Comparison of ENCODE assay signal across 1 cellular context in the genomic region with DNA sequence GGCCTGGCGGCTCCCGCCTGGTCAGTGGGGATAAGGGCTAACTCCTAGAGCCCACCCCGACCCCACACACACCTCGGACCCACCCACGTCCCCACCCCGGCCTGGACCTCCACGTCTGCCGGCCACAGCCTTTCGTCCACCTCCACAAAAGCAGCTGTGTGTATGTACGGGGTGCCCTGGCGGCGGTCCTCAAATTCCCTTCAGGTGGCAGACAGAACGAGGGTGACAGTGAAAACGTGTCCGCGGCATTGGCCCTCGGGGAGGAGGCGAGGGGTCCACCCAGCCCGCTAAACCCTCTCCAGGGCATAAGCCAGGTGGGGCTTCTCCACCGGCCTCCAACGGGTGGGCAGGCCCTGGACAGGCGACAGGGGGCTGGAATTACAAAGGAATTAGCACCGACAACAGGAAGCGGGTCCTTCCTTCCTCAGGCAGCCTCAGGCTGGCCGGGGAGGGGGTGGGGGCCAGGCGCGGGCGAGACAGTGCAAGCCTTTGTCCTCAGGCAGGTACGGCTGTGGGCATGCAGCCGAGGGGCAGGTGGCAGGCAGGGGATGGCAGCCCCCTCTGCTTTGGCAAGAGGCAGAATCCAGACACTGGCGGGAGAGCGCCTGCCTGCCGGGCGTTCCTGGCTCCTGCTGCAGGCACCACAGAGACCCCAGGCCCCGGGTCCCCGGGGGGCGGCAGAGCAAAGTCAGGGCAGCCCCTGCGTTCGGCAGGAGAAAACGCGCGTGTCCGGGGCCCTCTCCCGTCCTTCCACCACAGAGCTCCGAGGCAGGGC.
TF ChIP-seq lines count a peak whose summit lies in the region.

No MANE protein-coding gene starts in this region.

TF ChIP-seq in WTC11, 78 proteins besides CTCF, POLR2A, EP300 and RAD21 (continued from another document and continues in another):
- no peak for TF ChIP-seq ZNF138 (CRISPR knock-in tag; conservative IDR thresholded peaks at IDR 0.05)
- no peak for TF ChIP-seq NFYB (CRISPR knock-in tag; conservative IDR thresholded peaks at IDR 0.05; ENCODE audit: low read depth)
- TF ChIP-seq FOXP1 (CRISPR knock-in tag; IDR thresholded peaks at IDR 0.05; ENCODE audit: borderline replicate concordance), result no peak; the same call in 1 of the 2 replicates
- no peak for TF ChIP-seq ZNF423 (CRISPR knock-in tag; IDR thresholded peaks at IDR 0.05)
- no peak; the same call in 1 of the 2 replicates for TF ChIP-seq ZNF219 (CRISPR knock-in tag; IDR thresholded peaks at IDR 0.05; ENCODE audit: borderline replicate concordance)
- no peak for TF ChIP-seq EMX1 (CRISPR knock-in tag; IDR thresholded peaks at IDR 0.05)
- TF ChIP-seq, protein P1, sequence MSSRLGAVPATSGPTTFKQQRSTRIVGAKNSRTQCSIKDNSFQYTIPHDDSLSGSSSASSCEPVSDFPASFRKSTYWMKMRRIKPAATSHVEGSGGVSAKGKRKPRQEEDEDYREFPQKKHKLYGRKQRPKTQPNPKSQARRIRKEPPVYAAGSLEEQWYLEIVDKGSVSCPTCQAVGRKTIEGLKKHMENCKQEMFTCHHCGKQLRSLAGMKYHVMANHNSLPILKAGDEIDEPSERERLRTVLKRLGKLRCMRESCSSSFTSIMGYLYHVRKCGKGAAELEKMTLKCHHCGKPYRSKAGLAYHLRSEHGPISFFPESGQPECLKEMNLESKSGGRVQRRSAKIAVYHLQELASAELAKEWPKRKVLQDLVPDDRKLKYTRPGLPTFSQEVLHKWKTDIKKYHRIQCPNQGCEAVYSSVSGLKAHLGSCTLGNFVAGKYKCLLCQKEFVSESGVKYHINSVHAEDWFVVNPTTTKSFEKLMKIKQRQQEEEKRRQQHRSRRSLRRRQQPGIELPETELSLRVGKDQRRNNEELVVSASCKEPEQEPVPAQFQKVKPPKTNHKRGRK (CRISPR knock-in tag; IDR thresholded peaks at IDR 0.05; ENCODE audit: borderline replicate concordance), result no peak
- TF ChIP-seq, protein P2, sequence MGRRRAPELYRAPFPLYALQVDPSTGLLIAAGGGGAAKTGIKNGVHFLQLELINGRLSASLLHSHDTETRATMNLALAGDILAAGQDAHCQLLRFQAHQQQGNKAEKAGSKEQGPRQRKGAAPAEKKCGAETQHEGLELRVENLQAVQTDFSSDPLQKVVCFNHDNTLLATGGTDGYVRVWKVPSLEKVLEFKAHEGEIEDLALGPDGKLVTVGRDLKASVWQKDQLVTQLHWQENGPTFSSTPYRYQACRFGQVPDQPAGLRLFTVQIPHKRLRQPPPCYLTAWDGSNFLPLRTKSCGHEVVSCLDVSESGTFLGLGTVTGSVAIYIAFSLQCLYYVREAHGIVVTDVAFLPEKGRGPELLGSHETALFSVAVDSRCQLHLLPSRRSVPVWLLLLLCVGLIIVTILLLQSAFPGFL (CRISPR knock-in tag; IDR thresholded peaks at IDR 0.05; ENCODE audit: borderline replicate concordance), result no peak
- TF ChIP-seq CBFB (CRISPR knock-in tag; IDR thresholded peaks at IDR 0.05; ENCODE audit: low read depth), result no peak
- no peak for TF ChIP-seq SMAD3 (CRISPR knock-in tag; IDR thresholded peaks at IDR 0.05; ENCODE audit: borderline replicate concordance)
- TF ChIP-seq, protein P3, sequence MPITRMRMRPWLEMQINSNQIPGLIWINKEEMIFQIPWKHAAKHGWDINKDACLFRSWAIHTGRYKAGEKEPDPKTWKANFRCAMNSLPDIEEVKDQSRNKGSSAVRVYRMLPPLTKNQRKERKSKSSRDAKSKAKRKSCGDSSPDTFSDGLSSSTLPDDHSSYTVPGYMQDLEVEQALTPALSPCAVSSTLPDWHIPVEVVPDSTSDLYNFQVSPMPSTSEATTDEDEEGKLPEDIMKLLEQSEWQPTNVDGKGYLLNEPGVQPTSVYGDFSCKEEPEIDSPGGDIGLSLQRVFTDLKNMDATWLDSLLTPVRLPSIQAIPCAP (CRISPR knock-in tag; IDR thresholded peaks at IDR 0.05), result no peak
- TF ChIP-seq ZNF416 (CRISPR knock-in tag; IDR thresholded peaks at IDR 0.05), result no peak
- TF ChIP-seq ZNF396 (CRISPR knock-in tag; IDR thresholded peaks at IDR 0.05; ENCODE audit: borderline replicate concordance), result no peak
- no peak for TF ChIP-seq MXD4 (CRISPR knock-in tag; IDR thresholded peaks at IDR 0.05; ENCODE audit: borderline replicate concordance)
- no peak for TF ChIP-seq NR1H2 (CRISPR knock-in tag; IDR thresholded peaks at IDR 0.05)
- no peak for TF ChIP-seq CREM (CRISPR knock-in tag; IDR thresholded peaks at IDR 0.05)
- TF ChIP-seq ZNF121 (CRISPR knock-in tag; IDR thresholded peaks at IDR 0.05), result no peak
- no peak for TF ChIP-seq JUN (CRISPR knock-in tag; IDR thresholded peaks at IDR 0.05)
- TF ChIP-seq, protein P4, sequence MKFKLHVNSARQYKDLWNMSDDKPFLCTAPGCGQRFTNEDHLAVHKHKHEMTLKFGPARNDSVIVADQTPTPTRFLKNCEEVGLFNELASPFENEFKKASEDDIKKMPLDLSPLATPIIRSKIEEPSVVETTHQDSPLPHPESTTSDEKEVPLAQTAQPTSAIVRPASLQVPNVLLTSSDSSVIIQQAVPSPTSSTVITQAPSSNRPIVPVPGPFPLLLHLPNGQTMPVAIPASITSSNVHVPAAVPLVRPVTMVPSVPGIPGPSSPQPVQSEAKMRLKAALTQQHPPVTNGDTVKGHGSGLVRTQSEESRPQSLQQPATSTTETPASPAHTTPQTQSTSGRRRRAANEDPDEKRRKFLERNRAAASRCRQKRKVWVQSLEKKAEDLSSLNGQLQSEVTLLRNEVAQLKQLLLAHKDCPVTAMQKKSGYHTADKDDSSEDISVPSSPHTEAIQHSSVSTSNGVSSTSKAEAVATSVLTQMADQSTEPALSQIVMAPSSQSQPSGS (CRISPR knock-in tag; IDR thresholded peaks at IDR 0.05; ENCODE audit: borderline replicate concordance, low read depth), result no peak
- TF ChIP-seq NR3C1 (CRISPR knock-in tag; conservative IDR thresholded peaks at IDR 0.05; ENCODE audit: low read depth), result 0 out of 2 replicates have a peak, but pooled peaks have one; percentile 19
- no peak for TF ChIP-seq IRF2 (CRISPR knock-in tag; IDR thresholded peaks at IDR 0.05; ENCODE audit: borderline replicate concordance, low read depth)
- TF ChIP-seq, protein P5, sequence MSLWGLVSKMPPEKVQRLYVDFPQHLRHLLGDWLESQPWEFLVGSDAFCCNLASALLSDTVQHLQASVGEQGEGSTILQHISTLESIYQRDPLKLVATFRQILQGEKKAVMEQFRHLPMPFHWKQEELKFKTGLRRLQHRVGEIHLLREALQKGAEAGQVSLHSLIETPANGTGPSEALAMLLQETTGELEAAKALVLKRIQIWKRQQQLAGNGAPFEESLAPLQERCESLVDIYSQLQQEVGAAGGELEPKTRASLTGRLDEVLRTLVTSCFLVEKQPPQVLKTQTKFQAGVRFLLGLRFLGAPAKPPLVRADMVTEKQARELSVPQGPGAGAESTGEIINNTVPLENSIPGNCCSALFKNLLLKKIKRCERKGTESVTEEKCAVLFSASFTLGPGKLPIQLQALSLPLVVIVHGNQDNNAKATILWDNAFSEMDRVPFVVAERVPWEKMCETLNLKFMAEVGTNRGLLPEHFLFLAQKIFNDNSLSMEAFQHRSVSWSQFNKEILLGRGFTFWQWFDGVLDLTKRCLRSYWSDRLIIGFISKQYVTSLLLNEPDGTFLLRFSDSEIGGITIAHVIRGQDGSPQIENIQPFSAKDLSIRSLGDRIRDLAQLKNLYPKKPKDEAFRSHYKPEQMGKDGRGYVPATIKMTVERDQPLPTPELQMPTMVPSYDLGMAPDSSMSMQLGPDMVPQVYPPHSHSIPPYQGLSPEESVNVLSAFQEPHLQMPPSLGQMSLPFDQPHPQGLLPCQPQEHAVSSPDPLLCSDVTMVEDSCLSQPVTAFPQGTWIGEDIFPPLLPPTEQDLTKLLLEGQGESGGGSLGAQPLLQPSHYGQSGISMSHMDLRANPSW (CRISPR knock-in tag; conservative IDR thresholded peaks at IDR 0.05; ENCODE audit: low read depth), result no peak
- TF ChIP-seq, protein P6, sequence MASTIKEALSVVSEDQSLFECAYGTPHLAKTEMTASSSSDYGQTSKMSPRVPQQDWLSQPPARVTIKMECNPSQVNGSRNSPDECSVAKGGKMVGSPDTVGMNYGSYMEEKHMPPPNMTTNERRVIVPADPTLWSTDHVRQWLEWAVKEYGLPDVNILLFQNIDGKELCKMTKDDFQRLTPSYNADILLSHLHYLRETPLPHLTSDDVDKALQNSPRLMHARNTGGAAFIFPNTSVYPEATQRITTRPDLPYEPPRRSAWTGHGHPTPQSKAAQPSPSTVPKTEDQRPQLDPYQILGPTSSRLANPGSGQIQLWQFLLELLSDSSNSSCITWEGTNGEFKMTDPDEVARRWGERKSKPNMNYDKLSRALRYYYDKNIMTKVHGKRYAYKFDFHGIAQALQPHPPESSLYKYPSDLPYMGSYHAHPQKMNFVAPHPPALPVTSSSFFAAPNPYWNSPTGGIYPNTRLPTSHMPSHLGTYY (CRISPR knock-in tag; IDR thresholded peaks at IDR 0.05), result no peak
- no peak for TF ChIP-seq NFATC4 (CRISPR knock-in tag; IDR thresholded peaks at IDR 0.05)
- TF ChIP-seq, protein P7, sequence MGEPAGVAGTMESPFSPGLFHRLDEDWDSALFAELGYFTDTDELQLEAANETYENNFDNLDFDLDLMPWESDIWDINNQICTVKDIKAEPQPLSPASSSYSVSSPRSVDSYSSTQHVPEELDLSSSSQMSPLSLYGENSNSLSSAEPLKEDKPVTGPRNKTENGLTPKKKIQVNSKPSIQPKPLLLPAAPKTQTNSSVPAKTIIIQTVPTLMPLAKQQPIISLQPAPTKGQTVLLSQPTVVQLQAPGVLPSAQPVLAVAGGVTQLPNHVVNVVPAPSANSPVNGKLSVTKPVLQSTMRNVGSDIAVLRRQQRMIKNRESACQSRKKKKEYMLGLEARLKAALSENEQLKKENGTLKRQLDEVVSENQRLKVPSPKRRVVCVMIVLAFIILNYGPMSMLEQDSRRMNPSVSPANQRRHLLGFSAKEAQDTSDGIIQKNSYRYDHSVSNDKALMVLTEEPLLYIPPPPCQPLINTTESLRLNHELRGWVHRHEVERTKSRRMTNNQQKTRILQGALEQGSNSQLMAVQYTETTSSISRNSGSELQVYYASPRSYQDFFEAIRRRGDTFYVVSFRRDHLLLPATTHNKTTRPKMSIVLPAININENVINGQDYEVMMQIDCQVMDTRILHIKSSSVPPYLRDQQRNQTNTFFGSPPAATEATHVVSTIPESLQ (CRISPR knock-in tag; IDR thresholded peaks at IDR 0.05), result no peak
- TF ChIP-seq, protein P8, sequence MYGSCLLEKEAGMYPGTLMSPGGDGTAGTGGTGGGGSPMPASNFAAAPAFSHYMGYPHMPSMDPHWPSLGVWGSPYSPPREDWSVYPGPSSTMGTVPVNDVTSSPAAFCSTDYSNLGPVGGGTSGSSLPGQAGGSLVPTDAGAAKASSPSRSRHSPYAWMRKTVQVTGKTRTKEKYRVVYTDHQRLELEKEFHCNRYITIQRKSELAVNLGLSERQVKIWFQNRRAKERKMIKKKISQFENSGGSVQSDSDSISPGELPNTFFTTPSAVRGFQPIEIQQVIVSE (CRISPR knock-in tag; IDR thresholded peaks at IDR 0.05; ENCODE audit: borderline replicate concordance), result no peak
- TF ChIP-seq, protein P9, sequence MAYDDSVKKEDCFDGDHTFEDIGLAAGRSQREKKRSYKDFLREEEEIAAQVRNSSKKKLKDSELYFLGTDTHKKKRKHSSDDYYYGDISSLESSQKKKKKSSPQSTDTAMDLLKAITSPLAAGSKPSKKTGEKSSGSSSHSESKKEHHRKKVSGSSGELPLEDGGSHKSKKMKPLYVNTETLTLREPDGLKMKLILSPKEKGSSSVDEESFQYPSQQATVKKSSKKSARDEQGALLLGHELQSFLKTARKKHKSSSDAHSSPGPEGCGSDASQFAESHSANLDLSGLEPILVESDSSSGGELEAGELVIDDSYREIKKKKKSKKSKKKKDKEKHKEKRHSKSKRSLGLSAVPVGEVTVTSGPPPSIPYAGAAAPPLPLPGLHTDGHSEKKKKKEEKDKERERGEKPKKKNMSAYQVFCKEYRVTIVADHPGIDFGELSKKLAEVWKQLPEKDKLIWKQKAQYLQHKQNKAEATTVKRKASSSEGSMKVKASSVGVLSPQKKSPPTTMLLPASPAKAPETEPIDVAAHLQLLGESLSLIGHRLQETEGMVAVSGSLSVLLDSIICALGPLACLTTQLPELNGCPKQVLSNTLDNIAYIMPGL (CRISPR knock-in tag; IDR thresholded peaks at IDR 0.05), result no peak
- TF ChIP-seq ZNF232 (CRISPR knock-in tag; IDR thresholded peaks at IDR 0.05), result peak; percentile 29; the same call in 1 of the 2 replicates
- TF ChIP-seq OVOL2 (CRISPR knock-in tag; IDR thresholded peaks at IDR 0.05; ENCODE audit: borderline replicate concordance), result no peak
- TF ChIP-seq FOXJ3 (CRISPR knock-in tag; IDR thresholded peaks at IDR 0.05; ENCODE audit: borderline replicate concordance), result no peak
- TF ChIP-seq ESRRA (CRISPR knock-in tag; IDR thresholded peaks at IDR 0.05; ENCODE audit: borderline replicate concordance), result no peak
- no peak for TF ChIP-seq TEAD4 (CRISPR knock-in tag; IDR thresholded peaks at IDR 0.05)
- TF ChIP-seq, protein P10, sequence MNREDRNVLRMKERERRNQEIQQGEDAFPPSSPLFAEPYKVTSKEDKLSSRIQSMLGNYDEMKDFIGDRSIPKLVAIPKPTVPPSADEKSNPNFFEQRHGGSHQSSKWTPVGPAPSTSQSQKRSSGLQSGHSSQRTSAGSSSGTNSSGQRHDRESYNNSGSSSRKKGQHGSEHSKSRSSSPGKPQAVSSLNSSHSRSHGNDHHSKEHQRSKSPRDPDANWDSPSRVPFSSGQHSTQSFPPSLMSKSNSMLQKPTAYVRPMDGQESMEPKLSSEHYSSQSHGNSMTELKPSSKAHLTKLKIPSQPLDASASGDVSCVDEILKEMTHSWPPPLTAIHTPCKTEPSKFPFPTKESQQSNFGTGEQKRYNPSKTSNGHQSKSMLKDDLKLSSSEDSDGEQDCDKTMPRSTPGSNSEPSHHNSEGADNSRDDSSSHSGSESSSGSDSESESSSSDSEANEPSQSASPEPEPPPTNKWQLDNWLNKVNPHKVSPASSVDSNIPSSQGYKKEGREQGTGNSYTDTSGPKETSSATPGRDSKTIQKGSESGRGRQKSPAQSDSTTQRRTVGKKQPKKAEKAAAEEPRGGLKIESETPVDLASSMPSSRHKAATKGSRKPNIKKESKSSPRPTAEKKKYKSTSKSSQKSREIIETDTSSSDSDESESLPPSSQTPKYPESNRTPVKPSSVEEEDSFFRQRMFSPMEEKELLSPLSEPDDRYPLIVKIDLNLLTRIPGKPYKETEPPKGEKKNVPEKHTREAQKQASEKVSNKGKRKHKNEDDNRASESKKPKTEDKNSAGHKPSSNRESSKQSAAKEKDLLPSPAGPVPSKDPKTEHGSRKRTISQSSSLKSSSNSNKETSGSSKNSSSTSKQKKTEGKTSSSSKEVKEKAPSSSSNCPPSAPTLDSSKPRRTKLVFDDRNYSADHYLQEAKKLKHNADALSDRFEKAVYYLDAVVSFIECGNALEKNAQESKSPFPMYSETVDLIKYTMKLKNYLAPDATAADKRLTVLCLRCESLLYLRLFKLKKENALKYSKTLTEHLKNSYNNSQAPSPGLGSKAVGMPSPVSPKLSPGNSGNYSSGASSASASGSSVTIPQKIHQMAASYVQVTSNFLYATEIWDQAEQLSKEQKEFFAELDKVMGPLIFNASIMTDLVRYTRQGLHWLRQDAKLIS (CRISPR knock-in tag; IDR thresholded peaks at IDR 0.05; ENCODE audit: borderline replicate concordance), result no peak
- 0 out of 2 replicates have a peak, but pooled peaks have one; percentile 35 for TF ChIP-seq TEAD1 (CRISPR knock-in tag; IDR thresholded peaks at IDR 0.05)
- TF ChIP-seq, protein P11, sequence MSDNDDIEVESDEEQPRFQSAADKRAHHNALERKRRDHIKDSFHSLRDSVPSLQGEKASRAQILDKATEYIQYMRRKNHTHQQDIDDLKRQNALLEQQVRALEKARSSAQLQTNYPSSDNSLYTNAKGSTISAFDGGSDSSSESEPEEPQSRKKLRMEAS (CRISPR knock-in tag; IDR thresholded peaks at IDR 0.05), result peak; percentile 39; the same call in 1 of the 2 replicates
- no peak for TF ChIP-seq GRHL2 (CRISPR knock-in tag; IDR thresholded peaks at IDR 0.05; ENCODE audit: insufficient replicate concordance, severe bottlenecking)
- peak; percentile 48; the same call in 1 of the 2 replicates for TF ChIP-seq SP1 (CRISPR knock-in tag; conservative IDR thresholded peaks at IDR 0.05)
- TF ChIP-seq, protein P12, sequence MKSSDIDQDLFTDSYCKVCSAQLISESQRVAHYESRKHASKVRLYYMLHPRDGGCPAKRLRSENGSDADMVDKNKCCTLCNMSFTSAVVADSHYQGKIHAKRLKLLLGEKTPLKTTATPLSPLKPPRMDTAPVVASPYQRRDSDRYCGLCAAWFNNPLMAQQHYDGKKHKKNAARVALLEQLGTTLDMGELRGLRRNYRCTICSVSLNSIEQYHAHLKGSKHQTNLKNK (CRISPR knock-in tag; IDR thresholded peaks at IDR 0.05), result no peak
